ENCODE assay signal across 23 cellular contexts in the genomic region with DNA sequence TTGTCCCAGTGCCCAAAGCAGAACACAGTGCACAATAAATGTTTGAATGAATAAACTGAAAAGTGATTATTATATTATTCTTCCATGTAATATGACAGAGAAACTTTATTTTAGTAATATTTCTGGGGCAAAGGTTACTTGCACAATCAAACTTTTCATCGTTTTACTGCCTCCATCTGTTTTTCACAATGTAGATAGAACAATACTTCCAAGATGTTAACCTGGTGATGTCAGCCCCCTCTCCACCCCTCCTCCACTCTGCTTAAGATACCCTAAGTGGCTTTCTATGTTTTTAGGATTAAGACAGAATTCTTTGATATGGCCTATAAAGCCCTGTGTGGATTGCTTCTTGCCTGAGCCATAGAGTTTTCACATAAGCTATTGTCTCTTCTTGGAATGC. TPM values are rescaled to one million over a fixed set of nuclear protein-coding genes. Genes with fewer than 3 reads are reported as not detected.
DNase-seq lines count a peak whose midpoint lies in the region; ATAC-seq and TF ChIP-seq lines count a peak whose summit lies in the region.
"Had no signal": no experiment of that assay in that cellular context is flagged by ENCODE, and none has a peak within 500 bp of the region (broad histone marks: within the 10 kb centered on the region; RNA-seq: fewer than 3 reads in every experiment).

No MANE protein-coding gene starts in this region.

- no peaks in the 10 kb centered on the region for H3K27me3 Mint-ChIP-seq in neural progenitor cell (ENCODE audit: insufficient read depth, low read depth)

- no peak overlapping the region for H3K27ac ChIP-seq in mesendoderm (ENCODE audit: low read depth, low read length)
- H3K27ac ChIP-seq in neural progenitor cell, result no peak overlapping the region
- H3K27ac ChIP-seq: A549; BLaER1 treated with 17β-estradiol and CSF1 and Interleukin-3, amounts not matched to agents 10 nM and 100 nM had no signal

- no peak for TF ChIP-seq CTCF in neural progenitor cell (IDR thresholded peaks at IDR 0.05)

- no peak for ATAC-seq in HG02970 (IDR thresholded peaks at IDR 0.05; ENCODE audit: low FRiP score, unreplicated experiment)
- ATAC-seq: A549 had no signal

- H3K18ac ChIP-seq in mesendoderm (ENCODE audit: low read length), result no peak overlapping the region

- H3K56ac ChIP-seq in mesendoderm (ENCODE audit: low read length), result no peak overlapping the region

- no peak overlapping the region for H2BK5ac ChIP-seq in mesendoderm (ENCODE audit: low read length)

- H3K27ac Mint-ChIP-seq in neural progenitor cell, result no peak overlapping the region
- H3K27ac Mint-ChIP-seq: CD14-positive monocyte; CD4-positive, alpha-beta T cell; CD8-positive, alpha-beta memory T cell; HFFc6 had no signal

- peak; percentile 22 for DNase-seq in NCI-H82 (lab: John Stamatoyannopoulos, UW)
- DNase-seq in NCI-H82 treated with DMSO at 0.1 percent for 48 hours (lab: John Stamatoyannopoulos, UW; ENCODE audit: unreplicated experiment), result no peak
- DNase-seq in mesendoderm, result no peak
- no peak for DNase-seq in neural progenitor cell (ENCODE audit: low spot score)
- no peak for DNase-seq in KBM-7
- DNase-seq in cardiac septum (ENCODE audit: low spot score), result no peak
- DNase-seq: 8988T; ACHN; AML-193; BE2C; CD4-positive, alpha-beta T cell; CD8-positive, alpha-beta memory T cell; DMS 273 treated with DMSO at 0.1 percent for 48 hours; DMS79; EL; GDM1; GOT3; HFFc6 had no signal

- H3K9me3 ChIP-seq in neural progenitor cell (ENCODE audit: low read depth), result no peaks in the 10 kb centered on the region
- H3K9me3 ChIP-seq: A549; BE2C; BLaER1 treated with 17β-estradiol and CSF1 and Interleukin-3, amounts not matched to agents 10 nM and 100 nM; HAP-1 had no signal

- H3K79me2 ChIP-seq in mesendoderm (ENCODE audit: control insufficient read depth, insufficient read depth, low read length) (no peaks in the 10 kb centered on the region), neural progenitor cell (ENCODE audit: low read depth) (no peaks in the 10 kb centered on the region)

- H2AFZ ChIP-seq in neural progenitor cell (replicated peaks), result no peak overlapping the region

- intact Hi-C loops in cardiac septum (cut with DNase I), result loop anchor here (10.0 kb wide), 1 partner anchor 197 kb away; no protein-coding TSS in a partner anchor

- no peak overlapping the region for H3K4ac ChIP-seq in mesendoderm (ENCODE audit: low read depth, low read length)

- no peaks in the 10 kb centered on the region for H3K27me3 ChIP-seq in mesendoderm (ENCODE audit: insufficient read depth, low read length, poor library complexity)
- peaks cover 9% of the 10 kb centered on the region for H3K27me3 ChIP-seq in neural progenitor cell
- H3K27me3 ChIP-seq: BE2C; BLaER1 treated with 17β-estradiol and CSF1 and Interleukin-3, amounts not matched to agents 10 nM and 100 nM had no signal

- H3K36me3 Mint-ChIP-seq in neural progenitor cell, result no peaks in the 10 kb centered on the region
- H3K36me3 Mint-ChIP-seq: CD14-positive monocyte; CD8-positive, alpha-beta memory T cell had no signal

- H4K5ac ChIP-seq in mesendoderm (ENCODE audit: low read length), result no peak overlapping the region

- no peak overlapping the region for H3K23ac ChIP-seq in mesendoderm (ENCODE audit: low read length)

- no peaks in the 10 kb centered on the region for H3K79me1 ChIP-seq in mesendoderm (ENCODE audit: low read length)

- no peak overlapping the region for H3K4me3 Mint-ChIP-seq in neural progenitor cell
- H3K4me3 Mint-ChIP-seq: CD14-positive monocyte; CD4-positive, alpha-beta T cell; CD8-positive, alpha-beta memory T cell; HFFc6 had no signal

- peak overlapping the region; percentile 76 for H4K8ac ChIP-seq in mesendoderm (ENCODE audit: low read depth, low read length)

- H3F3A ChIP-seq in neural progenitor cell (ENCODE audit: low read depth), result no peaks in the 10 kb centered on the region

- H3K9me3 Mint-ChIP-seq in neural progenitor cell, result no peaks in the 10 kb centered on the region
- H3K9me3 Mint-ChIP-seq: CD4-positive, alpha-beta T cell; CD8-positive, alpha-beta memory T cell; HFFc6 had no signal

- H2AK5ac ChIP-seq in mesendoderm (ENCODE audit: low read length), result no peak overlapping the region

- H3K4me1 ChIP-seq in mesendoderm (ENCODE audit: control insufficient read depth, low read depth, low read length) (no peaks in the 10 kb centered on the region), neural progenitor cell (no peaks in the 10 kb centered on the region)
- H3K4me1 ChIP-seq: A549; BE2C; BLaER1 treated with 17β-estradiol and CSF1 and Interleukin-3, amounts not matched to agents 10 nM and 100 nM had no signal

- H3K4me1 Mint-ChIP-seq in neural progenitor cell, result peaks cover 6% of the 10 kb centered on the region
- H3K4me1 Mint-ChIP-seq: CD14-positive monocyte; CD8-positive, alpha-beta memory T cell had no signal

- no peak overlapping the region for H2BK15ac ChIP-seq in mesendoderm (replicated peaks; ENCODE audit: low read depth)

- H2BK120ac ChIP-seq in mesendoderm (ENCODE audit: low read depth, low read length), result no peak overlapping the region

- H3K4me3 ChIP-seq in mesendoderm (ENCODE audit: low read length), result no peak overlapping the region
- no peak overlapping the region for H3K4me3 ChIP-seq in neural progenitor cell
- H3K4me3 ChIP-seq: A549; BLaER1 treated with 17β-estradiol and CSF1 and Interleukin-3, amounts not matched to agents 10 nM and 100 nM; HAP-1 had no signal

- in situ Hi-C loops in KBM-7 (cut with MboI; ENCODE audit: low pct_unique_long_range_greater_than_20kb, low sequenced_read_pairs), result no loop called here

- no CpG with 5 or more reads among the region's 1 CpG for WGBS in mesendoderm (ENCODE audit: extremely low coverage, insufficient coverage, low lambda C conversion rate)

- H3K9ac ChIP-seq in mesendoderm (ENCODE audit: low read length) (no peak overlapping the region), neural progenitor cell (no peak overlapping the region)
- H3K9ac ChIP-seq: BLaER1 treated with 17β-estradiol and CSF1 and Interleukin-3, amounts not matched to agents 10 nM and 100 nM had no signal

- H3K4me2 ChIP-seq in mesendoderm (ENCODE audit: low read length) (no peak overlapping the region), neural progenitor cell (peak overlapping the region; percentile 33)
- H3K4me2 ChIP-seq: A549; BLaER1 treated with 17β-estradiol and CSF1 and Interleukin-3, amounts not matched to agents 10 nM and 100 nM had no signal

- no peaks in the 10 kb centered on the region for H4K20me1 ChIP-seq in neural progenitor cell (ENCODE audit: low read depth)
- H4K20me1 ChIP-seq: BLaER1 treated with 17β-estradiol and CSF1 and Interleukin-3, amounts not matched to agents 10 nM and 100 nM had no signal

- H3K36me3 ChIP-seq in mesendoderm (ENCODE audit: control insufficient read depth, insufficient read depth, low read length), result no peaks in the 10 kb centered on the region
- H3K36me3 ChIP-seq in neural progenitor cell, result no peaks in the 10 kb centered on the region
- H3K36me3 ChIP-seq: BE2C; BLaER1 treated with 17β-estradiol and CSF1 and Interleukin-3, amounts not matched to agents 10 nM and 100 nM; HAP-1 had no signal

RNA-seq across cellular contexts. Expression of gene NTMT2, which starts 13.8 kb away (rescaled TPM):
- not detected for polyA plus RNA-seq in mesendoderm (2013, experiment 1 of 2)
- 0.07 TPM for polyA plus RNA-seq in mesendoderm (2013, experiment 2 of 2)
- total RNA-seq in neural progenitor cell (ENCODE audit: low replicate concordance) (not detected in 2 replicates), cardiac septum (2.0 TPM)
- total RNA-seq: CD4-positive, alpha-beta T cell; CD8-positive, alpha-beta memory T cell; HFFc6 had no signal
- polyA plus RNA-seq: A549; CD14-positive monocyte; CD8-positive, alpha-beta memory T cell had no signal

RNA-seq across cellular contexts. Expression of gene KIFAP3, which starts 57.5 kb away (rescaled TPM):
- 4.1 TPM for polyA plus RNA-seq in mesendoderm (2013, experiment 1 of 2)
- 3.9 TPM for polyA plus RNA-seq in mesendoderm (2013, experiment 2 of 2)
- total RNA-seq in neural progenitor cell (ENCODE audit: low replicate concordance) (5.0 and 7.7 TPM in 2 replicates), cardiac septum (81.0 TPM)
